Comparison of ENCODE assay signal across 1 cellular context in the genomic region with DNA sequence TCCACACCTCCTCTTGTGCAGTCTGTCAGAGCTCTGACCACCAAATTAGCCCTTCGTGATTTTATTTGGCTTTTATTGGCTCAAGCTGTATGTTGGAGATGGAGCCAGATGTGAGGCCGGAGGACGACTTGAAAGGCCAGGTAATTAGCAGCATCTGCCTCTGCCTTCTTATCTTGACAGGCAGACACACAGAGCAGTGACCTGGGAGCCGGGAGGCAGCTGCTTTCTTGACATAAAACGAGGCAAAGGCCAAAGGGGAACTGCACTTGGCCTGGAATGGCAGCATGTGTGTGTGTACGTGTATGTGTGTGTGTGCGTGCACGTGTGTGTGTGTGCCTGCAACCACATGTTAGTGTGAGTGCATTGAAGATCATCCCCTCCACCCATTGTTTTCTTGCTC.
TF ChIP-seq lines count a peak whose summit lies in the region.

No MANE protein-coding gene starts in this region.

TF ChIP-seq in K562, 482 proteins besides CTCF, POLR2A, EP300 and RAD21 (continued from another document and continues in another):
- TF ChIP-seq, protein P1, sequence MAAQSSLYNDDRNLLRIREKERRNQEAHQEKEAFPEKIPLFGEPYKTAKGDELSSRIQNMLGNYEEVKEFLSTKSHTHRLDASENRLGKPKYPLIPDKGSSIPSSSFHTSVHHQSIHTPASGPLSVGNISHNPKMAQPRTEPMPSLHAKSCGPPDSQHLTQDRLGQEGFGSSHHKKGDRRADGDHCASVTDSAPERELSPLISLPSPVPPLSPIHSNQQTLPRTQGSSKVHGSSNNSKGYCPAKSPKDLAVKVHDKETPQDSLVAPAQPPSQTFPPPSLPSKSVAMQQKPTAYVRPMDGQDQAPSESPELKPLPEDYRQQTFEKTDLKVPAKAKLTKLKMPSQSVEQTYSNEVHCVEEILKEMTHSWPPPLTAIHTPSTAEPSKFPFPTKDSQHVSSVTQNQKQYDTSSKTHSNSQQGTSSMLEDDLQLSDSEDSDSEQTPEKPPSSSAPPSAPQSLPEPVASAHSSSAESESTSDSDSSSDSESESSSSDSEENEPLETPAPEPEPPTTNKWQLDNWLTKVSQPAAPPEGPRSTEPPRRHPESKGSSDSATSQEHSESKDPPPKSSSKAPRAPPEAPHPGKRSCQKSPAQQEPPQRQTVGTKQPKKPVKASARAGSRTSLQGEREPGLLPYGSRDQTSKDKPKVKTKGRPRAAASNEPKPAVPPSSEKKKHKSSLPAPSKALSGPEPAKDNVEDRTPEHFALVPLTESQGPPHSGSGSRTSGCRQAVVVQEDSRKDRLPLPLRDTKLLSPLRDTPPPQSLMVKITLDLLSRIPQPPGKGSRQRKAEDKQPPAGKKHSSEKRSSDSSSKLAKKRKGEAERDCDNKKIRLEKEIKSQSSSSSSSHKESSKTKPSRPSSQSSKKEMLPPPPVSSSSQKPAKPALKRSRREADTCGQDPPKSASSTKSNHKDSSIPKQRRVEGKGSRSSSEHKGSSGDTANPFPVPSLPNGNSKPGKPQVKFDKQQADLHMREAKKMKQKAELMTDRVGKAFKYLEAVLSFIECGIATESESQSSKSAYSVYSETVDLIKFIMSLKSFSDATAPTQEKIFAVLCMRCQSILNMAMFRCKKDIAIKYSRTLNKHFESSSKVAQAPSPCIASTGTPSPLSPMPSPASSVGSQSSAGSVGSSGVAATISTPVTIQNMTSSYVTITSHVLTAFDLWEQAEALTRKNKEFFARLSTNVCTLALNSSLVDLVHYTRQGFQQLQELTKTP (IDR thresholded peaks at IDR 0.05; ENCODE audit: low read depth in 1 of 2, partially characterized antibody in 2 of 2): no peak
- TF ChIP-seq PBX2 (CRISPR knock-in tag; IDR thresholded peaks at IDR 0.05; ENCODE audit: low read depth) (no peak), PBX2 (tag; conservative IDR thresholded peaks at IDR 0.05; ENCODE audit: low read depth) (peak; percentile 53), ZNF79 (CRISPR knock-in tag; IDR thresholded peaks at IDR 0.05; ENCODE audit: low read depth) (no peak), NFRKB (IDR thresholded peaks at IDR 0.05; ENCODE audit: low read depth) (no peak), ESRRA (IDR thresholded peaks at IDR 0.05; ENCODE audit: borderline replicate concordance, low read depth) (no peak), SIN3B (IDR thresholded peaks at IDR 0.05; ENCODE audit: low read depth) (no peak), CTBP1 (IDR thresholded peaks at IDR 0.05; ENCODE audit: borderline replicate concordance) (0 out of 2 replicates have a peak, but pooled peaks have one; percentile 33), ZNF23 (CRISPR knock-in tag; IDR thresholded peaks at IDR 0.05) (no peak), TCF3 (CRISPR knock-in tag; IDR thresholded peaks at IDR 0.05) (peak; percentile 79), KAT2B (IDR thresholded peaks at IDR 0.05; ENCODE audit: low read depth, low read length) (no peak), ZNF668 (CRISPR knock-in tag; IDR thresholded peaks at IDR 0.05) (no peak), MTA2 (IDR thresholded peaks at IDR 0.05; ENCODE audit: low read depth) (peak; percentile 64; the same call in 1 of the 2 replicates), CEBPB (tag; IDR thresholded peaks at IDR 0.05) (no peak), CXXC5 (CRISPR knock-in tag; IDR thresholded peaks at IDR 0.05) (peak; percentile 46; the same call in 1 of the 2 replicates), PHF8 (IDR thresholded peaks at IDR 0.05; ENCODE audit: borderline replicate concordance, low read length) (no peak), SPI1 (IDR thresholded peaks at IDR 0.05; ENCODE audit: borderline replicate concordance, low read depth, low read length) (peak; percentile 57), CBX2 (IDR thresholded peaks at IDR 0.05; ENCODE audit: insufficient read depth, low read length, poor library complexity, severe bottlenecking) (no peak), NR2C1 (IDR thresholded peaks at IDR 0.05) (no peak), NR2C1 (tag; IDR thresholded peaks at IDR 0.05) (peak; percentile 74), SMAD3 (CRISPR knock-in tag; conservative IDR thresholded peaks at IDR 0.05) (no peak), RFX1 (IDR thresholded peaks at IDR 0.05) (no peak), ZNF766 (CRISPR knock-in tag; conservative IDR thresholded peaks at IDR 0.05) (0 out of 2 replicates have a peak, but pooled peaks have one; percentile 35), NFIC (IDR thresholded peaks at IDR 0.05) (0 out of 2 replicates have a peak, but pooled peaks have one; percentile 33), ZNF175 (CRISPR knock-in tag; IDR thresholded peaks at IDR 0.05; ENCODE audit: low read depth) (peak; percentile 87), NCOR1 (IDR thresholded peaks at IDR 0.05) (peak; percentile 48), TARDBP (IDR thresholded peaks at IDR 0.05) (no peak), ZFP36 (IDR thresholded peaks at IDR 0.05; ENCODE audit: low read depth, low read length, partially characterized antibody) (no peak), JUNB (CRISPR knock-in tag; conservative IDR thresholded peaks at IDR 0.05) (no peak), STAT5A (IDR thresholded peaks at IDR 0.05; ENCODE audit: borderline replicate concordance, low read length) (peak; percentile 46; the same call in 1 of the 2 replicates), ELF2 (CRISPR knock-in tag; IDR thresholded peaks at IDR 0.05) (no peak), ZNF584 (CRISPR knock-in tag; IDR thresholded peaks at IDR 0.05; ENCODE audit: low read depth) (peak; percentile 83), SMARCA5 (IDR thresholded peaks at IDR 0.05) (no peak), ZNF644 (tag; IDR thresholded peaks at IDR 0.05; ENCODE audit: low read depth) (0 out of 2 replicates have a peak, but pooled peaks have one; percentile 63), ZNF133 (CRISPR knock-in tag; IDR thresholded peaks at IDR 0.05) (no peak), TEAD2 (tag; IDR thresholded peaks at IDR 0.05) (no peak), ZNF764 (CRISPR knock-in tag; IDR thresholded peaks at IDR 0.05; ENCODE audit: low read depth) (no peak), RBM17 (IDR thresholded peaks at IDR 0.05; ENCODE audit: borderline replicate concordance, low read depth, low read length) (no peak), CBFA2T3 (IDR thresholded peaks at IDR 0.05) (peak; percentile 91), MCM5 (IDR thresholded peaks at IDR 0.05; ENCODE audit: low read depth) (no peak), TRIM24 (IDR thresholded peaks at IDR 0.05) (peak; percentile 32 to 43; a peak in 1 of 4 replicates), NFE2L1 (tag; IDR thresholded peaks at IDR 0.05; ENCODE audit: borderline replicate concordance, low read depth) (no peak), ETS2 (tag; IDR thresholded peaks at IDR 0.05; ENCODE audit: borderline replicate concordance, poor library complexity, severe bottlenecking) (no peak), SMAD4 (CRISPR knock-in tag; conservative IDR thresholded peaks at IDR 0.05) (peak; percentile 55; the same call in 1 of the 2 replicates), ZNF277 (CRISPR knock-in tag; IDR thresholded peaks at IDR 0.05; ENCODE audit: borderline replicate concordance) (no peak), ZNF395 (CRISPR knock-in tag; IDR thresholded peaks at IDR 0.05) (peak; percentile 76), ZFPM2 (CRISPR knock-in tag; IDR thresholded peaks at IDR 0.05) (no peak), ZSCAN29 (IDR thresholded peaks at IDR 0.05) (no peak), SIX5 (IDR thresholded peaks at IDR 0.05; ENCODE audit: borderline replicate concordance in 1 of 2, insufficient read depth in 1 of 2, low read depth in 1 of 2, low read length in 2 of 2) (no peak), ZNF212 (CRISPR knock-in tag; IDR thresholded peaks at IDR 0.05) (no peak), KDM1A (IDR thresholded peaks at IDR 0.05) (peak in 1 of 2 experiments; percentile 34; a peak in 1 of 4 replicates), BHLHE40 (IDR thresholded peaks at IDR 0.05; ENCODE audit: low read length) (peak; percentile 89), IRF9 (tag; IDR thresholded peaks at IDR 0.05) (no peak), RAD51 (IDR thresholded peaks at IDR 0.05; ENCODE audit: borderline replicate concordance, low read depth) (no peak), HES1 (IDR thresholded peaks at IDR 0.05; ENCODE audit: low read depth) (0 out of 2 replicates have a peak, but pooled peaks have one; percentile 45), ZEB2 (IDR thresholded peaks at IDR 0.05) (peak; percentile 48; the same call in 1 of the 2 replicates), ZNF57 (CRISPR knock-in tag; IDR thresholded peaks at IDR 0.05) (no peak)
- TF ChIP-seq, protein P2, sequence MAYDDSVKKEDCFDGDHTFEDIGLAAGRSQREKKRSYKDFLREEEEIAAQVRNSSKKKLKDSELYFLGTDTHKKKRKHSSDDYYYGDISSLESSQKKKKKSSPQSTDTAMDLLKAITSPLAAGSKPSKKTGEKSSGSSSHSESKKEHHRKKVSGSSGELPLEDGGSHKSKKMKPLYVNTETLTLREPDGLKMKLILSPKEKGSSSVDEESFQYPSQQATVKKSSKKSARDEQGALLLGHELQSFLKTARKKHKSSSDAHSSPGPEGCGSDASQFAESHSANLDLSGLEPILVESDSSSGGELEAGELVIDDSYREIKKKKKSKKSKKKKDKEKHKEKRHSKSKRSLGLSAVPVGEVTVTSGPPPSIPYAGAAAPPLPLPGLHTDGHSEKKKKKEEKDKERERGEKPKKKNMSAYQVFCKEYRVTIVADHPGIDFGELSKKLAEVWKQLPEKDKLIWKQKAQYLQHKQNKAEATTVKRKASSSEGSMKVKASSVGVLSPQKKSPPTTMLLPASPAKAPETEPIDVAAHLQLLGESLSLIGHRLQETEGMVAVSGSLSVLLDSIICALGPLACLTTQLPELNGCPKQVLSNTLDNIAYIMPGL (CRISPR knock-in tag; IDR thresholded peaks at IDR 0.05): no peak
- TF ChIP-seq, protein P3, sequence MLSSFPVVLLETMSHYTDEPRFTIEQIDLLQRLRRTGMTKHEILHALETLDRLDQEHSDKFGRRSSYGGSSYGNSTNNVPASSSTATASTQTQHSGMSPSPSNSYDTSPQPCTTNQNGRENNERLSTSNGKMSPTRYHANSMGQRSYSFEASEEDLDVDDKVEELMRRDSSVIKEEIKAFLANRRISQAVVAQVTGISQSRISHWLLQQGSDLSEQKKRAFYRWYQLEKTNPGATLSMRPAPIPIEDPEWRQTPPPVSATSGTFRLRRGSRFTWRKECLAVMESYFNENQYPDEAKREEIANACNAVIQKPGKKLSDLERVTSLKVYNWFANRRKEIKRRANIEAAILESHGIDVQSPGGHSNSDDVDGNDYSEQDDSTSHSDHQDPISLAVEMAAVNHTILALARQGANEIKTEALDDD (IDR thresholded peaks at IDR 0.05): no peak
